ENCODE assay signal across 1 cellular context in the genomic region with DNA sequence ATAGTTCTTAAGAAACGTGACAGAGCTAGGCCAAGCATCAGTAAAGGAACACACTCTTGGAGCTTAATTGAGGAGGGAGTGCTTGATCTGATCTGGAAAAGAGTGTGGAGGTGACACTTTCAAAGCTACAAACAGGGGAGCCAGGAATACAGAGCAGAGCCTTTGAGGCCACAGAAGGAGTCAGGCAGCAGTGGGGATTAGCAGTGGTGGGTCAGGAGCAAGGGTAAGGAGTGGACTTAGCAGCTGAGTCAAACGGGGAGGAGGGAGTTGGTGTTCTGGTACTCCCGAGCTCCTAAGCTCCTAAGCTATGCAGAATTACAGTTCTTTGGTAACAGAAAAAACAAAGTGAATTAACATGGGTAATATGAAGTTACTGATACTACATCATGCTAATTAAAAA.
TF ChIP-seq lines count a peak whose summit lies in the region.

No MANE protein-coding gene starts in this region.

TF ChIP-seq in IMR-90, 13 proteins besides CTCF, POLR2A, EP300 and RAD21 (continued from another document):
- TF ChIP-seq RCOR1 (IDR thresholded peaks at IDR 0.05; ENCODE audit: insufficient replicate concordance, low read length) = no peak
- no peak for TF ChIP-seq CHD1 (IDR thresholded peaks at IDR 0.05; ENCODE audit: low read depth, low read length)
- TF ChIP-seq, protein P1, sequence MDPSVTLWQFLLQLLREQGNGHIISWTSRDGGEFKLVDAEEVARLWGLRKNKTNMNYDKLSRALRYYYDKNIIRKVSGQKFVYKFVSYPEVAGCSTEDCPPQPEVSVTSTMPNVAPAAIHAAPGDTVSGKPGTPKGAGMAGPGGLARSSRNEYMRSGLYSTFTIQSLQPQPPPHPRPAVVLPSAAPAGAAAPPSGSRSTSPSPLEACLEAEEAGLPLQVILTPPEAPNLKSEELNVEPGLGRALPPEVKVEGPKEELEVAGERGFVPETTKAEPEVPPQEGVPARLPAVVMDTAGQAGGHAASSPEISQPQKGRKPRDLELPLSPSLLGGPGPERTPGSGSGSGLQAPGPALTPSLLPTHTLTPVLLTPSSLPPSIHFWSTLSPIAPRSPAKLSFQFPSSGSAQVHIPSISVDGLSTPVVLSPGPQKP (IDR thresholded peaks at IDR 0.05; ENCODE audit: borderline replicate concordance, low read depth, low read length) = no peak
- no peak for TF ChIP-seq MAFK (IDR thresholded peaks at IDR 0.05; ENCODE audit: low read depth, low read length)
- no peak for TF ChIP-seq MAZ (IDR thresholded peaks at IDR 0.05; ENCODE audit: borderline replicate concordance, low read depth, low read length)
- TF ChIP-seq FOS (IDR thresholded peaks at IDR 0.05; ENCODE audit: low read depth, low read length) = no peak
- TF ChIP-seq CEBPB (IDR thresholded peaks at IDR 0.05; ENCODE audit: low read depth, low read length) = no peak
- no peak for TF ChIP-seq RFX5 (IDR thresholded peaks at IDR 0.05; ENCODE audit: low read depth, low read length)
- TF ChIP-seq, protein P2, sequence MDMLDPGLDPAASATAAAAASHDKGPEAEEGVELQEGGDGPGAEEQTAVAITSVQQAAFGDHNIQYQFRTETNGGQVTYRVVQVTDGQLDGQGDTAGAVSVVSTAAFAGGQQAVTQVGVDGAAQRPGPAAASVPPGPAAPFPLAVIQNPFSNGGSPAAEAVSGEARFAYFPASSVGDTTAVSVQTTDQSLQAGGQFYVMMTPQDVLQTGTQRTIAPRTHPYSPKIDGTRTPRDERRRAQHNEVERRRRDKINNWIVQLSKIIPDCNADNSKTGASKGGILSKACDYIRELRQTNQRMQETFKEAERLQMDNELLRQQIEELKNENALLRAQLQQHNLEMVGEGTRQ (IDR thresholded peaks at IDR 0.05; ENCODE audit: low read depth, low read length) = no peak
- no peak for TF ChIP-seq BHLHE40 (IDR thresholded peaks at IDR 0.05; ENCODE audit: low read depth, low read length)
